In genomic region chr6:39421383-39422225, GRCh38 we compare ENCODE assay signal across 22 cellular contexts.
DNase-seq lines count a peak whose midpoint lies in the region; ATAC-seq, FAIRE-seq and TF ChIP-seq lines count a peak whose summit lies in the region.
"Had no signal": no experiment of that assay in that cellular context is flagged by ENCODE, and none has a peak within 500 bp of the region (broad histone marks: within the 10 kb centered on the region; RNA-seq: fewer than 3 reads in every experiment).

No MANE protein-coding gene starts in this region.

- H3K36me3 Mint-ChIP-seq in osteocyte (ENCODE audit: unreplicated experiment), result no peaks in the 10 kb centered on the region
- H3K36me3 Mint-ChIP-seq: naive thymus-derived CD4-positive, alpha-beta T cell; stimulated activated effector memory CD8-positive, alpha-beta T cell treated with anti-CD3 and anti-CD28 coated beads, Interleukin-12 subunit alpha, Interleukin-12 subunit beta, amount 100 ng/mL, for 72 hours had no signal

- H3K4me3 ChIP-seq in bronchial epithelial cell (ENCODE audit: low read depth, low read length), result no peak overlapping the region
- H3K4me3 ChIP-seq in gastroesophageal sphincter, result no peak overlapping the region
- H3K4me3 ChIP-seq: adrenal gland, cardiac muscle cell, right lobe of liver, tibial nerve had no signal

- peak overlapping the region in 3 of 4 donors; percentile 72 to 84 (median 83) for H3K27ac ChIP-seq in gastroesophageal sphincter
- H3K27ac ChIP-seq: adrenal gland, cardiac muscle cell, right lobe of liver had no signal

- H3K27ac Mint-ChIP-seq in osteocyte (ENCODE audit: unreplicated experiment), result peak overlapping the region; percentile 33
- H3K27ac Mint-ChIP-seq: naive thymus-derived CD4-positive, alpha-beta T cell; stimulated activated effector memory CD8-positive, alpha-beta T cell treated with anti-CD3 and anti-CD28 coated beads, Interleukin-12 subunit alpha, Interleukin-12 subunit beta, amount 100 ng/mL, for 72 hours had no signal

- no peaks in the 10 kb centered on the region for H3K27me3 Mint-ChIP-seq in osteocyte (ENCODE audit: unreplicated experiment)

- H3K4me1 ChIP-seq in gastroesophageal sphincter, result peaks cover 0 to 53% (median 15%) of the 10 kb centered on the region in 3 donors
- H3K4me1 ChIP-seq: adrenal gland, BE2C, right lobe of liver had no signal

- no peak for TF ChIP-seq CTCF in bronchial epithelial cell (IDR thresholded peaks at IDR 0.05; ENCODE audit: insufficient read depth, low read length, severe bottlenecking)
- TF ChIP-seq CTCF in gastroesophageal sphincter (IDR thresholded peaks at IDR 0.05), result no peak
- TF ChIP-seq CTCF in osteocyte (IDR thresholded peaks at IDR 0.05), result no peak
- TF ChIP-seq CTCF in GM13977 (IDR thresholded peaks at IDR 0.05; ENCODE audit: extremely low read depth, insufficient read depth, missing control alignments), result no peak

- H3K4me1 Mint-ChIP-seq in osteocyte (ENCODE audit: unreplicated experiment), result peaks cover 35% of the 10 kb centered on the region
- H3K4me1 Mint-ChIP-seq: naive thymus-derived CD4-positive, alpha-beta T cell; stimulated activated effector memory CD8-positive, alpha-beta T cell treated with anti-CD3 and anti-CD28 coated beads, Interleukin-12 subunit alpha, Interleukin-12 subunit beta, amount 100 ng/mL, for 72 hours had no signal

- DNase-seq in bronchial epithelial cell (ENCODE audit: low read depth) (peak; percentile 29), osteocyte (ENCODE audit: extremely low spot score, unreplicated experiment) (peak; percentile 40), H54 (ENCODE audit: insufficient read length, low spot score) (no peak), GM13977 (ENCODE audit: low spot score) (no peak)
- no peak for DNase-seq in activated T-cell treated with anti-CD3 and anti-CD28 coated beads, Interleukin-2, amount 50 U/mL, for 48 hours
- DNase-seq: activated CD4-positive, alpha-beta T cell treated with anti-CD3 and anti-CD28 coated beads, Interleukin-2, amount 50 U/mL, for 4 hours; activated CD8-positive, alpha-beta memory T cell treated with anti-CD3 and anti-CD28 coated beads, Interleukin-2, amount 50 U/mL, for 48 hours; activated gamma-delta T cell; adrenal gland; BE2C; effector CD4-positive, alpha-beta T cell; naive thymus-derived CD4-positive, alpha-beta T cell; NCI-H187 treated with DMSO at 0.1 percent for 48 hours; NCI-H226; PC-3; right lobe of liver had no signal

- no peak for TF ChIP-seq EP300 in gastroesophageal sphincter (IDR thresholded peaks at IDR 0.05)

- H3K36me3 ChIP-seq in bronchial epithelial cell (ENCODE audit: control insufficient read depth, insufficient read depth, low read length) (no peaks in the 10 kb centered on the region), gastroesophageal sphincter (no peaks in the 10 kb centered on the region)
- H3K36me3 ChIP-seq: adrenal gland, BE2C, cardiac muscle cell, right lobe of liver, tibial nerve had no signal

- no peak overlapping the region for H3K4me3 Mint-ChIP-seq in osteocyte (ENCODE audit: unreplicated experiment)
- H3K4me3 Mint-ChIP-seq: naive thymus-derived CD4-positive, alpha-beta T cell; stimulated activated effector memory CD8-positive, alpha-beta T cell treated with anti-CD3 and anti-CD28 coated beads, Interleukin-12 subunit alpha, Interleukin-12 subunit beta, amount 100 ng/mL, for 72 hours had no signal

- WGBS in gastroesophageal sphincter (ENCODE audit: low coverage in 1 of 2), 2 donors, result 53 to 67% methylated on average over 6 to 8 of the region's 11 CpGs

- H3K9me3 ChIP-seq in gastroesophageal sphincter, result no peaks in the 10 kb centered on the region
- H3K9me3 ChIP-seq: adrenal gland, BE2C, right lobe of liver, tibial nerve had no signal

- in situ Hi-C loops in GM13977 (cut with MboI; ENCODE audit: low pct_unique_long_range_greater_than_20kb, low sequenced_read_pairs, unreplicated experiment), result no loop called here

- ATAC-seq in gastroesophageal sphincter (no peak), GM18517 (IDR thresholded peaks at IDR 0.05; ENCODE audit: unreplicated experiment) (no peak)
- ATAC-seq: naive thymus-derived CD4-positive, alpha-beta T cell; PC-3; right lobe of liver had no signal

- peaks cover 8% of the 10 kb centered on the region for H3K9me3 Mint-ChIP-seq in osteocyte (ENCODE audit: unreplicated experiment)
- H3K9me3 Mint-ChIP-seq: naive thymus-derived CD4-positive, alpha-beta T cell; stimulated activated effector memory CD8-positive, alpha-beta T cell treated with anti-CD3 and anti-CD28 coated beads, Interleukin-12 subunit alpha, Interleukin-12 subunit beta, amount 100 ng/mL, for 72 hours had no signal

- TF ChIP-seq POLR2A in gastroesophageal sphincter (IDR thresholded peaks at IDR 0.05), result no peak
- TF ChIP-seq POLR2A in H54 (IDR thresholded peaks at IDR 0.05; ENCODE audit: low read depth, low read length), result no peak

- FAIRE-seq in bronchial epithelial cell (lab: Jason Lieb, UNC), result no peak
- no peak for FAIRE-seq in H54 (lab: Jason Lieb, UNC)
- FAIRE-seq: HTR-8/SVneo had no signal

- no peaks in the 10 kb centered on the region for H3K27me3 ChIP-seq in bronchial epithelial cell (ENCODE audit: control insufficient read depth, insufficient read depth, low read length)
- no peaks in the 10 kb centered on the region for H3K27me3 ChIP-seq in gastroesophageal sphincter
- H3K27me3 ChIP-seq: adrenal gland, cardiac muscle cell, right lobe of liver, tibial nerve had no signal

Comparison
In these comparisons a context has a peak if more than half of its experiments do, and no peak if none do; other contexts are left out.
1. DNase-seq: peak in bronchial epithelial cell (single experiment) and osteocyte (single experiment); none in H54 (single experiment), activated T-cell treated with anti-CD3 and anti-CD28 coated beads, Interleukin-2, amount 50 U/mL, for 48 hours (0 of 2) and GM13977 (single experiment).